20 cellular contexts compared by ENCODE assay signal in genomic region chr6:167487706-167488664, GRCh38.
A peak's percentile ranks its signal among the peaks of the same experiment; 100 is the strongest.
DNase-seq lines count a peak whose midpoint lies in the region; ATAC-seq, FAIRE-seq and TF ChIP-seq lines count a peak whose summit lies in the region.
"Had no signal": no experiment of that assay in that cellular context is flagged by ENCODE, and none has a peak within 500 bp of the region (broad histone marks: within the 10 kb centered on the region; RNA-seq: fewer than 3 reads in every experiment).

No MANE protein-coding gene starts in this region.

- FAIRE-seq in GM12878 (lab: Jason Lieb, UNC) (no peak), GM12891 (lab: Jason Lieb, UNC) (no peak)
- FAIRE-seq: D721Med had no signal

- H3K27ac ChIP-seq in BLaER1 treated with 17β-estradiol and CSF1 and Interleukin-3, amounts not matched to agents 10 nM and 100 nM = no peak overlapping the region
- H3K27ac ChIP-seq in GM12878 (ENCODE audit: control insufficient read depth, insufficient read depth) = no peak overlapping the region
- H3K27ac ChIP-seq in neural progenitor cell = no peak overlapping the region
- H3K27ac ChIP-seq: SJSA1 had no signal

- peak; percentile 75 for ATAC-seq in HG02759 (IDR thresholded peaks at IDR 0.05; ENCODE audit: unreplicated experiment)
- ATAC-seq in GM12878 = peak; percentile 34; the same call in 2 of the 3 replicates
- ATAC-seq in GM18909 (IDR thresholded peaks at IDR 0.05; ENCODE audit: poor library complexity, unreplicated experiment) = no peak
- ATAC-seq: CD8-positive, alpha-beta T cell had no signal

- peak overlapping the region in 7 of 11 experiments; percentile 8 to 30 (median 29); a peak in 10 of 22 replicates for H3K4me2 ChIP-seq in BLaER1 treated with 17β-estradiol and CSF1 and Interleukin-3, amounts not matched to agents 10 nM and 100 nM
- H3K4me2 ChIP-seq in GM12878 (ENCODE audit: control insufficient read depth, insufficient read depth) (no peak overlapping the region), neural progenitor cell (no peak overlapping the region)

- H3K4me3 Mint-ChIP-seq in neural progenitor cell = no peak overlapping the region
- no peak overlapping the region for H3K4me3 Mint-ChIP-seq in activated T-helper 2 cell treated with anti-CD3 and anti-CD28 coated beads, Interferon-gamma antibody, Interleukin-2, Interleukin-4, amounts not matched to agents 10 μg/mL and 5 μg/mL and 100 μg/mL, durations not matched to agents 14 hours and 24 hours and 36 hours (ENCODE audit: low read depth)
- H3K4me3 Mint-ChIP-seq: B cell; CD8-positive, alpha-beta T cell had no signal

- TF ChIP-seq CTCF in GM12878 (IDR thresholded peaks at IDR 0.05 in 2 of 3, conservative IDR thresholded peaks at IDR 0.05 in 1 of 3; ENCODE audit: control insufficient read depth in 2 of 3, extremely low read depth in 1 of 3, insufficient read depth in 1 of 3, low read depth in 3 of 3, low read length in 3 of 3) (no peak), neural progenitor cell (IDR thresholded peaks at IDR 0.05) (no peak)

- SMC1A ChIA-PET in GM12878 (lab: Charles Lee; ENCODE audit: uncharacterized antibody, unreplicated experiment) = no interaction called here

- H3K36me3 Mint-ChIP-seq in neural progenitor cell = no peaks in the 10 kb centered on the region
- H3K36me3 Mint-ChIP-seq in activated T-helper 2 cell treated with anti-CD3 and anti-CD28 coated beads, Interferon-gamma antibody, Interleukin-2, Interleukin-4, amounts not matched to agents 10 μg/mL and 5 μg/mL and 100 μg/mL, durations not matched to agents 14 hours and 24 hours and 36 hours (ENCODE audit: low read depth) = no peaks in the 10 kb centered on the region
- H3K36me3 Mint-ChIP-seq: CD8-positive, alpha-beta T cell had no signal

- no peaks in the 10 kb centered on the region for H3F3A ChIP-seq in neural progenitor cell (ENCODE audit: low read depth)

- no peak overlapping the region for H3K9ac ChIP-seq in BLaER1 treated with 17β-estradiol and CSF1 and Interleukin-3, amounts not matched to agents 10 nM and 100 nM
- H3K9ac ChIP-seq in GM12878 (ENCODE audit: control insufficient read depth, insufficient read depth, low read length) = no peak overlapping the region
- H3K9ac ChIP-seq in neural progenitor cell = no peak overlapping the region

- POLR2A ChIA-PET in GM12878 (lab: Charles Lee) = no interaction called here

- CTCF ChIA-PET in GM12878 (lab: Yijun Ruan, JAX) = no interaction called here

- H3K36me3 ChIP-seq in BLaER1 treated with 17β-estradiol and CSF1 and Interleukin-3, amounts not matched to agents 10 nM and 100 nM = no peaks in the 10 kb centered on the region
- no peaks in the 10 kb centered on the region for H3K36me3 ChIP-seq in GM12878 (ENCODE audit: control insufficient read depth in 2 of 2, insufficient read depth in 2 of 2, low read length in 1 of 2)
- H3K36me3 ChIP-seq in neural progenitor cell = no peaks in the 10 kb centered on the region
- H3K36me3 ChIP-seq: SJSA1 had no signal

- H3K79me2 ChIP-seq in GM12878 (ENCODE audit: control insufficient read depth, insufficient read depth, low read length) (no peaks in the 10 kb centered on the region), neural progenitor cell (ENCODE audit: low read depth) (no peaks in the 10 kb centered on the region)

- peaks cover 8 to 23% (median 16%) of the 10 kb centered on the region in 10 experiments; a peak in 17 of 20 replicates for H3K4me1 ChIP-seq in BLaER1 treated with 17β-estradiol and CSF1 and Interleukin-3, amounts not matched to agents 10 nM and 100 nM
- H3K4me1 ChIP-seq in GM12878 (ENCODE audit: control insufficient read depth, insufficient read depth, low read length) (no peaks in the 10 kb centered on the region), neural progenitor cell (peaks cover 11% of the 10 kb centered on the region)
- H3K4me1 ChIP-seq: SJSA1 had no signal

- no peak overlapping the region for H2AFZ ChIP-seq in GM12878 (ENCODE audit: control insufficient read depth, low read depth, low read length)
- H2AFZ ChIP-seq in neural progenitor cell (replicated peaks) = no peak overlapping the region

- peak overlapping the region; percentile 0 for H3K27ac Mint-ChIP-seq in neural progenitor cell
- no peak overlapping the region for H3K27ac Mint-ChIP-seq in activated T-helper 2 cell treated with anti-CD3 and anti-CD28 coated beads, Interferon-gamma antibody, Interleukin-2, Interleukin-4, amounts not matched to agents 10 μg/mL and 5 μg/mL and 100 μg/mL, durations not matched to agents 14 hours and 24 hours and 36 hours
- H3K27ac Mint-ChIP-seq: B cell; CD8-positive, alpha-beta T cell had no signal

- 37% methylated on average over 19 of the region's 19 CpGs for WGBS in GM12878 (ENCODE audit: insufficient coverage, insufficient replicate concordance, low lambda C conversion rate, missing lambda C conversion rate)

- TF ChIP-seq EP300 in GM12878 (IDR thresholded peaks at IDR 0.05; ENCODE audit: borderline replicate concordance in 1 of 2, control insufficient read depth in 1 of 2, low read depth in 2 of 2, low read length in 2 of 2) = no peak

- RAD21 ChIA-PET in GM12878 (lab: Charles Lee; ENCODE audit: unreplicated experiment) = no interaction called here

- H3K9me3 Mint-ChIP-seq in neural progenitor cell = peaks cover 2% of the 10 kb centered on the region
- H3K9me3 Mint-ChIP-seq in activated T-helper 2 cell treated with anti-CD3 and anti-CD28 coated beads, Interferon-gamma antibody, Interleukin-2, Interleukin-4, amounts not matched to agents 10 μg/mL and 5 μg/mL and 100 μg/mL, durations not matched to agents 14 hours and 24 hours and 36 hours = no peaks in the 10 kb centered on the region
- H3K9me3 Mint-ChIP-seq: CD8-positive, alpha-beta T cell had no signal

- in situ Hi-C loops in GM12878 (cut with MboI) = no loop called here

- H3K4me1 Mint-ChIP-seq in neural progenitor cell = peaks cover 24% of the 10 kb centered on the region
- H3K4me1 Mint-ChIP-seq in activated T-helper 2 cell treated with anti-CD3 and anti-CD28 coated beads, Interferon-gamma antibody, Interleukin-2, Interleukin-4, amounts not matched to agents 10 μg/mL and 5 μg/mL and 100 μg/mL, durations not matched to agents 14 hours and 24 hours and 36 hours (ENCODE audit: low read depth) = no peaks in the 10 kb centered on the region
- H3K4me1 Mint-ChIP-seq: B cell had no signal

- H3K27me3 ChIP-seq in BLaER1 treated with 17β-estradiol and CSF1 and Interleukin-3, amounts not matched to agents 10 nM and 100 nM = no peaks in the 10 kb centered on the region
- H3K27me3 ChIP-seq in GM12878 (replicated peaks in 1 of 2; ENCODE audit: control insufficient read depth in 2 of 2, insufficient read depth in 2 of 2, low read length in 1 of 2) = peaks cover 0 to 1% of the 10 kb centered on the region in 2 experiments; a peak in 1 of 4 replicates
- no peaks in the 10 kb centered on the region for H3K27me3 ChIP-seq in neural progenitor cell
- H3K27me3 ChIP-seq: SJSA1 had no signal

- TF ChIP-seq POLR2A in GM12878 (IDR thresholded peaks at IDR 0.05; ENCODE audit: low read depth, low read length) (no peak), GM12891 (IDR thresholded peaks at IDR 0.05; ENCODE audit: low read depth, low read length) (no peak)

- peaks cover 9% of the 10 kb centered on the region for H3K27me3 Mint-ChIP-seq in neural progenitor cell (ENCODE audit: insufficient read depth, low read depth)
- H3K27me3 Mint-ChIP-seq in activated T-helper 2 cell treated with anti-CD3 and anti-CD28 coated beads, Interferon-gamma antibody, Interleukin-2, Interleukin-4, amounts not matched to agents 10 μg/mL and 5 μg/mL and 100 μg/mL, durations not matched to agents 14 hours and 24 hours and 36 hours (ENCODE audit: low read depth) = peaks cover 2% of the 10 kb centered on the region

- no TSS peak for BruUV-seq in GM12878 (replicated peaks; lab: Mats Ljungman, UMichigan)

- no peak overlapping the region for H3K4me3 ChIP-seq in BLaER1 treated with 17β-estradiol and CSF1 and Interleukin-3, amounts not matched to agents 10 nM and 100 nM
- H3K4me3 ChIP-seq in GM12878 = no peak overlapping the region
- H3K4me3 ChIP-seq in neural progenitor cell = no peak overlapping the region
- H3K4me3 ChIP-seq: SJSA1 had no signal

- intact Hi-C loops in GM12878 (cut with micrococcal nuclease; ENCODE audit: unreplicated experiment) = loop anchor here (10.0 kb wide), 1 partner anchor 407 kb away; no protein-coding TSS in a partner anchor
- intact Hi-C loops in activated T-helper 2 cell treated with anti-CD3 and anti-CD28 coated beads, Interferon-gamma antibody, Interleukin-2, Interleukin-4, amounts not matched to agents 10 μg/mL and 5 μg/mL and 100 μg/mL, durations not matched to agents 14 hours and 24 hours and 36 hours (cut with micrococcal nuclease) = no loop called here

- no peaks in the 10 kb centered on the region for H4K20me1 ChIP-seq in BLaER1 treated with 17β-estradiol and CSF1 and Interleukin-3, amounts not matched to agents 10 nM and 100 nM
- no peaks in the 10 kb centered on the region for H4K20me1 ChIP-seq in GM12878 (ENCODE audit: control insufficient read depth, insufficient read depth)
- no peaks in the 10 kb centered on the region for H4K20me1 ChIP-seq in neural progenitor cell (ENCODE audit: low read depth)

- TF ChIP-seq RAD21 in GM12878 (IDR thresholded peaks at IDR 0.05; ENCODE audit: insufficient read depth, low read depth, low read length) = no peak

- no peak for DNase-seq in GM12878 (ENCODE audit: low read depth, low spot score)
- no peak for DNase-seq in neural progenitor cell (ENCODE audit: low spot score)
- no peak for DNase-seq in activated naive CD4-positive, alpha-beta T cell (lab: John Stamatoyannopoulos, UW)
- no peak for DNase-seq in activated T-helper 2 cell treated with anti-CD3 and anti-CD28 coated beads, Interferon-gamma antibody, Interleukin-2, Interleukin-4, amounts not matched to agents 10 μg/mL and 5 μg/mL and 100 μg/mL, durations not matched to agents 14 hours and 24 hours and 36 hours (ENCODE audit: low spot score)
- DNase-seq in GM12891 (ENCODE audit: insufficient read length, low spot score) = no peak
- DNase-seq: CD8-positive, alpha-beta T cell; DND-41; GDM1; MM.1S; NCI-H1436 treated with DMSO at 0.1 percent for 48 hours; NCI-H2081; NCI-H345; NCI-H526 treated with DMSO at 0.1 percent for 48 hours; OCI-M1 had no signal

- no peaks in the 10 kb centered on the region for H3K9me3 ChIP-seq in BLaER1 treated with 17β-estradiol and CSF1 and Interleukin-3, amounts not matched to agents 10 nM and 100 nM (replicated peaks in 1 of 11)
- H3K9me3 ChIP-seq in GM12878 (replicated peaks; ENCODE audit: control insufficient read depth, insufficient read depth, low read length) (no peaks in the 10 kb centered on the region), neural progenitor cell (ENCODE audit: low read depth) (no peaks in the 10 kb centered on the region)
- H3K9me3 ChIP-seq: SJSA1 had no signal

TF ChIP-seq in GM12878, 131 proteins besides CTCF, POLR2A, EP300 and RAD21:
- TF ChIP-seq ZBED1 (IDR thresholded peaks at IDR 0.05; ENCODE audit: borderline replicate concordance) = no peak
- peak; percentile 47; the same call in 1 of the 2 replicates for TF ChIP-seq ATF7 (IDR thresholded peaks at IDR 0.05; ENCODE audit: low read depth)

TF ChIP-seq in GM12891, 5 proteins besides CTCF, POLR2A, EP300 and RAD21 (continues in another document):
- TF ChIP-seq PAX5 (IDR thresholded peaks at IDR 0.05; ENCODE audit: insufficient read depth, low read length, severe bottlenecking) = no peak
- TF ChIP-seq TAF1 (IDR thresholded peaks at IDR 0.05; ENCODE audit: low read depth, low read length) = no peak
- no peak for TF ChIP-seq POLR2AphosphoS5 (IDR thresholded peaks at IDR 0.05; ENCODE audit: low read depth, low read length)
- no peak for TF ChIP-seq SPI1 (IDR thresholded peaks at IDR 0.05; ENCODE audit: low read depth, low read length)

Comparison
In these comparisons a context has a peak if more than half of its experiments do, and no peak if none do; other contexts are left out.
1. H3K4me2 ChIP-seq: peak in BLaER1 treated with 17β-estradiol and CSF1 and Interleukin-3, amounts not matched to agents 10 nM and 100 nM (7 of 11); none in GM12878 (single experiment) and neural progenitor cell (single experiment).